ENCODE assay signal across 14 cellular contexts in genomic region chr11:111112614-111113013, GRCh38.
A peak's percentile ranks its signal among the peaks of the same experiment; 100 is the strongest.
DNase-seq lines count a peak whose midpoint lies in the region; ATAC-seq lines count a peak whose summit lies in the region.
"Had no signal": no experiment of that assay in that cellular context is flagged by ENCODE, and none has a peak within 500 bp of the region (broad histone marks: within the 10 kb centered on the region; RNA-seq: fewer than 3 reads in every experiment).

No MANE protein-coding gene starts in this region.

- DNase-seq in memory B cell (ENCODE audit: low spot score in 2 of 2) (no peak), KG1 (lab: John Stamatoyannopoulos, UW) (no peak), NCI-H774 (lab: John Stamatoyannopoulos, UW) (no peak), NCI-H446 (lab: John Stamatoyannopoulos, UW) (no peak)
- DNase-seq: Caco-2; CD4-positive, CD25-positive, alpha-beta regulatory T cell; CD8-positive, alpha-beta T cell; DMS153; DND-41; H9 had no signal

- no peak overlapping the region for H3K4me3 Mint-ChIP-seq in memory B cell
- no peak overlapping the region for H3K4me3 Mint-ChIP-seq in stimulated activated memory B cell treated with anti-CD40 and anti-IgM and Interleukin-4, amounts not matched to agents 10 μg/mL and 1 μg/mL and 100 μg/mL, for 72 hours
- H3K4me3 Mint-ChIP-seq: CD4-positive, CD25-positive, alpha-beta regulatory T cell; CD8-positive, alpha-beta T cell; GM23338; H9 had no signal

- ATAC-seq in HG03432 (IDR thresholded peaks at IDR 0.05; ENCODE audit: unreplicated experiment) (peak; percentile 44), memory B cell (ENCODE audit: low read depth) (peak; percentile 50)
- peak; percentile 71 for ATAC-seq in stimulated activated memory B cell treated with anti-CD40 and anti-IgM and Interleukin-4, amounts not matched to agents 10 μg/mL and 1 μg/mL and 100 μg/mL, for 72 hours
- ATAC-seq: CD8-positive, alpha-beta T cell; GM23338; HCT116 had no signal

- no peaks in the 10 kb centered on the region for H3K27me3 Mint-ChIP-seq in memory B cell
- no peaks in the 10 kb centered on the region for H3K27me3 Mint-ChIP-seq in stimulated activated memory B cell treated with anti-CD40 and anti-IgM and Interleukin-4, amounts not matched to agents 10 μg/mL and 1 μg/mL and 100 μg/mL, for 72 hours
- H3K27me3 Mint-ChIP-seq: CD4-positive, CD25-positive, alpha-beta regulatory T cell had no signal

- H3K9me3 Mint-ChIP-seq in memory B cell = no peaks in the 10 kb centered on the region
- H3K9me3 Mint-ChIP-seq in stimulated activated memory B cell treated with anti-CD40 and anti-IgM and Interleukin-4, amounts not matched to agents 10 μg/mL and 1 μg/mL and 100 μg/mL, for 72 hours = no peaks in the 10 kb centered on the region
- H3K9me3 Mint-ChIP-seq: CD8-positive, alpha-beta T cell; GM23338; H9 had no signal

- no peaks in the 10 kb centered on the region for H3K36me3 Mint-ChIP-seq in memory B cell
- no peaks in the 10 kb centered on the region for H3K36me3 Mint-ChIP-seq in stimulated activated memory B cell treated with anti-CD40 and anti-IgM and Interleukin-4, amounts not matched to agents 10 μg/mL and 1 μg/mL and 100 μg/mL, for 72 hours
- H3K36me3 Mint-ChIP-seq: CD4-positive, CD25-positive, alpha-beta regulatory T cell; CD8-positive, alpha-beta T cell had no signal

- no peak overlapping the region for H3K27ac Mint-ChIP-seq in memory B cell
- H3K27ac Mint-ChIP-seq in stimulated activated memory B cell treated with anti-CD40 and anti-IgM and Interleukin-4, amounts not matched to agents 10 μg/mL and 1 μg/mL and 100 μg/mL, for 72 hours = no peak overlapping the region
- H3K27ac Mint-ChIP-seq: CD4-positive, CD25-positive, alpha-beta regulatory T cell; CD8-positive, alpha-beta T cell; GM23338; H9 had no signal

- H3K4me1 Mint-ChIP-seq in memory B cell = peaks cover 6% of the 10 kb centered on the region
- peaks cover 10% of the 10 kb centered on the region for H3K4me1 Mint-ChIP-seq in stimulated activated memory B cell treated with anti-CD40 and anti-IgM and Interleukin-4, amounts not matched to agents 10 μg/mL and 1 μg/mL and 100 μg/mL, for 72 hours
- H3K4me1 Mint-ChIP-seq: CD4-positive, CD25-positive, alpha-beta regulatory T cell had no signal
